In genomic region chr12:104719700-104720345, GRCh38 we compare ENCODE assay signal across 10 cellular contexts.
DNase-seq lines count a peak whose midpoint lies in the region; ATAC-seq and TF ChIP-seq lines count a peak whose summit lies in the region.
"Had no signal": no experiment of that assay in that cellular context is flagged by ENCODE, and none has a peak within 500 bp of the region (broad histone marks: within the 10 kb centered on the region; RNA-seq: fewer than 3 reads in every experiment).

No MANE protein-coding gene starts in this region.

- POLR2A ChIA-PET in WTC11 (lab: Charles Lee): no interaction called here

- H3K36me3 Mint-ChIP-seq in T-helper 2 cell treated with Interferon-gamma antibody and Interleukin-4, amounts not matched to agents 5 μg/mL and 100 μg/mL, for 36 hours (ENCODE audit: low read depth): peaks cover 13% of the 10 kb centered on the region
- no peaks in the 10 kb centered on the region for H3K36me3 Mint-ChIP-seq in WTC11

- no peak overlapping the region for H3K27ac ChIP-seq in right cardiac atrium (ENCODE audit: low read length)
- peak overlapping the region; percentile 48 to 82 (median 77) for H3K27ac ChIP-seq in stomach

- H3K27me3 ChIP-seq in right cardiac atrium (ENCODE audit: control insufficient read depth, insufficient read depth) (no peaks in the 10 kb centered on the region), stomach (no peaks in the 10 kb centered on the region)

- TF ChIP-seq POLR2A in stomach (IDR thresholded peaks at IDR 0.05): no peak

- intact Hi-C loops in right cardiac atrium (cut with DNase I) (no loop called here), stomach (cut with DNase I; ENCODE audit: low total_unique reads) (loop anchor here (10.0 kb wide), 2 partner anchors 75 to 335 kb away; no protein-coding TSS in a partner anchor)

- H3K27me3 Mint-ChIP-seq in T-helper 2 cell treated with Interferon-gamma antibody and Interleukin-4, amounts not matched to agents 5 μg/mL and 100 μg/mL, for 36 hours (ENCODE audit: low read depth): no peaks in the 10 kb centered on the region
- no peaks in the 10 kb centered on the region for H3K27me3 Mint-ChIP-seq in WTC11 (ENCODE audit: low read depth)

- CTCF ChIA-PET in WTC11 (lab: Charles Lee): no interaction called here

- DNase-seq in T-helper 2 cell treated with Interferon-gamma antibody and Interleukin-4, amounts not matched to agents 5 μg/mL and 100 μg/mL, for 36 hours (ENCODE audit: low spot score): no peak
- DNase-seq in T-helper 2 cell: no peak
- DNase-seq in WTC11 (ENCODE audit: low spot score): no peak
- no peak for DNase-seq in right cardiac atrium
- DNase-seq in stomach: no peak
- no peak for DNase-seq in NCI-H1694 treated with DMSO at 0.1 percent for 48 hours (lab: John Stamatoyannopoulos, UW)
- no peak for DNase-seq in SIG-M5 (lab: John Stamatoyannopoulos, UW)
- DNase-seq: NCI-H226 had no signal

- H3K4me3 ChIP-seq in right cardiac atrium (ENCODE audit: low read length) (peak overlapping the region; percentile 32), stomach (peak overlapping the region; percentile 14 to 30 (median 19))

- H3K4me1 ChIP-seq in right cardiac atrium (ENCODE audit: control insufficient read depth, insufficient read depth, low read length): peaks cover 7% of the 10 kb centered on the region
- peaks cover 12 to 51% (median 33%) of the 10 kb centered on the region in 4 donors for H3K4me1 ChIP-seq in stomach

- H3K36me3 ChIP-seq in stomach: no peaks in the 10 kb centered on the region

- TF ChIP-seq CTCF in WTC11 (IDR thresholded peaks at IDR 0.05): no peak
- TF ChIP-seq CTCF in stomach (IDR thresholded peaks at IDR 0.05): no peak

- peaks cover 53% of the 10 kb centered on the region for H3K4me1 Mint-ChIP-seq in T-helper 2 cell treated with Interferon-gamma antibody and Interleukin-4, amounts not matched to agents 5 μg/mL and 100 μg/mL, for 36 hours (ENCODE audit: low read depth)
- peaks cover 45% of the 10 kb centered on the region for H3K4me1 Mint-ChIP-seq in WTC11

- peak overlapping the region; percentile 85 for H3K27ac Mint-ChIP-seq in T-helper 2 cell treated with Interferon-gamma antibody and Interleukin-4, amounts not matched to agents 5 μg/mL and 100 μg/mL, for 36 hours
- peak overlapping the region; percentile 8 for H3K27ac Mint-ChIP-seq in WTC11

- H3K9me3 ChIP-seq in right cardiac atrium (ENCODE audit: control insufficient read depth, low read length) (no peaks in the 10 kb centered on the region), stomach (no peaks in the 10 kb centered on the region)

- peak overlapping the region; percentile 74 for H3K4me3 Mint-ChIP-seq in T-helper 2 cell treated with Interferon-gamma antibody and Interleukin-4, amounts not matched to agents 5 μg/mL and 100 μg/mL, for 36 hours
- no peak overlapping the region for H3K4me3 Mint-ChIP-seq in WTC11

- TF ChIP-seq EP300 in stomach (IDR thresholded peaks at IDR 0.05): no peak

- WGBS in right cardiac atrium: 82% methylated on average over 13 of the region's 13 CpGs
- 65 to 82% (median 78%) methylated on average over 13 of the region's 13 CpGs for WGBS in stomach, 5 donors

- H3K9me3 Mint-ChIP-seq in T-helper 2 cell treated with Interferon-gamma antibody and Interleukin-4, amounts not matched to agents 5 μg/mL and 100 μg/mL, for 36 hours: no peaks in the 10 kb centered on the region
- no peaks in the 10 kb centered on the region for H3K9me3 Mint-ChIP-seq in WTC11
- H3K9me3 Mint-ChIP-seq: nephron had no signal

- ATAC-seq in WTC11: no peak
- ATAC-seq in right cardiac atrium: no peak
- no peak for ATAC-seq in HG03460 (IDR thresholded peaks at IDR 0.05; ENCODE audit: unreplicated experiment)

TF ChIP-seq in WTC11, 78 proteins besides CTCF, POLR2A, EP300 and RAD21:
- TF ChIP-seq PRRX2 (CRISPR knock-in tag; IDR thresholded peaks at IDR 0.05) (no peak), E2F4 (CRISPR knock-in tag; IDR thresholded peaks at IDR 0.05; ENCODE audit: borderline replicate concordance, low read depth) (no peak), E2F1 (CRISPR knock-in tag; IDR thresholded peaks at IDR 0.05) (no peak), TCF7 (CRISPR knock-in tag; IDR thresholded peaks at IDR 0.05; ENCODE audit: low read depth) (no peak), NR1H2 (CRISPR knock-in tag; IDR thresholded peaks at IDR 0.05) (no peak)
